In genomic region chr3:18738393-18739097, GRCh38 we compare ENCODE assay signal across 22 cellular contexts.
DNase-seq lines count a peak whose midpoint lies in the region; ATAC-seq lines count a peak whose summit lies in the region.
"Had no signal": no experiment of that assay in that cellular context is flagged by ENCODE, and none has a peak within 500 bp of the region (broad histone marks: within the 10 kb centered on the region; RNA-seq: fewer than 3 reads in every experiment).

No MANE protein-coding gene starts in this region.

- peak; percentile 11 for ATAC-seq in activated CD4-positive, alpha-beta T cell treated with anti-CD3 and anti-CD28 coated beads for 36 hours
- no peak for ATAC-seq in naive thymus-derived CD8-positive, alpha-beta T cell
- ATAC-seq in GM21576 (IDR thresholded peaks at IDR 0.05; ENCODE audit: unreplicated experiment) (no peak), HG02798 (IDR thresholded peaks at IDR 0.05; ENCODE audit: poor library complexity, unreplicated experiment) (no peak)
- ATAC-seq: gastrocnemius medialis, psoas muscle, SK-N-SH treated with all-trans-retinoic acid at 6 μM for 48 hours had no signal

- peaks cover 82% of the 10 kb centered on the region for H3K4me1 Mint-ChIP-seq in activated CD4-positive, alpha-beta T cell treated with anti-CD3 and anti-CD28 coated beads for 36 hours
- peaks cover 63 to 77% (median 70%) of the 10 kb centered on the region in 3 donors for H3K4me1 Mint-ChIP-seq in CD8-positive, alpha-beta memory T cell
- peaks cover 80% of the 10 kb centered on the region for H3K4me1 Mint-ChIP-seq in activated T-helper 1 cell treated with anti-CD3 and anti-CD28 coated beads, Interleukin-12 subunit alpha, Interleukin-12 subunit beta, Interleukin-2, Interleukin-4 antibody, amounts not matched to agents 30 ng/mL and 10 ng/mL and 1 ng/mL, durations not matched to agents 14 hours and 24 hours and 36 hours (ENCODE audit: low read depth)
- peaks cover 32 to 75% (median 71%) of the 10 kb centered on the region in 4 donors for H3K4me1 Mint-ChIP-seq in naive thymus-derived CD8-positive, alpha-beta T cell
- H3K4me1 Mint-ChIP-seq: brain had no signal

- CTCF ChIA-PET in activated CD4-positive, alpha-beta T cell treated with anti-CD3 and anti-CD28 coated beads for 36 hours (lab: Charles Lee), result interaction anchor here (0.6 to 5.9 kb wide), 8 partner anchors 13 to 97 kb away, joined by 3 to 53 read pairs (median 6); no protein-coding TSS in a partner anchor
- CTCF ChIA-PET in CD8-positive, alpha-beta memory T cell (lab: Charles Lee), result interaction anchor here (0.8 to 1.1 kb wide), 3 partner anchors 8 to 23 kb away, joined by 3 read pairs; no protein-coding TSS in a partner anchor

- intact Hi-C loops in activated CD4-positive, alpha-beta T cell treated with anti-CD3 and anti-CD28 coated beads for 36 hours (cut with DNase I, micrococcal nuclease), result loop anchor here (1.0 kb wide), 2 partner anchors 13 to 14 kb away; no protein-coding TSS in a partner anchor
- intact Hi-C loops in activated T-helper 1 cell treated with anti-CD3 and anti-CD28 coated beads, Interleukin-12 subunit alpha, Interleukin-12 subunit beta, Interleukin-2, Interleukin-4 antibody, amounts not matched to agents 30 ng/mL and 10 ng/mL and 1 ng/mL, durations not matched to agents 14 hours and 24 hours and 36 hours (cut with micrococcal nuclease), result loop anchor here (1.0 kb wide), 3 partner anchors 13 to 315 kb away; no protein-coding TSS in a partner anchor

- POLR2A ChIA-PET in activated CD4-positive, alpha-beta T cell treated with anti-CD3 and anti-CD28 coated beads for 36 hours (lab: Charles Lee), result interaction anchor here (0.6 to 4.4 kb wide), 17 partner anchors 9 to 599 kb away, joined by 3 to 66 read pairs (median 5); no protein-coding TSS in a partner anchor
- POLR2A ChIA-PET in CD8-positive, alpha-beta memory T cell (lab: Charles Lee), result no interaction called here
- POLR2A ChIA-PET in naive thymus-derived CD8-positive, alpha-beta T cell (lab: Charles Lee), result interaction anchor here (13.6 kb wide), 1 partner anchor 10 kb away, joined by 102 read pairs; no protein-coding TSS in a partner anchor

- H3K9me3 Mint-ChIP-seq in activated CD4-positive, alpha-beta T cell treated with anti-CD3 and anti-CD28 coated beads for 36 hours (ENCODE audit: low read depth), result peaks cover 5% of the 10 kb centered on the region
- H3K9me3 Mint-ChIP-seq in CD8-positive, alpha-beta memory T cell, result peaks cover 0 to 8% (median 0%) of the 10 kb centered on the region in 5 donors
- peaks cover 28% of the 10 kb centered on the region for H3K9me3 Mint-ChIP-seq in activated T-helper 1 cell treated with anti-CD3 and anti-CD28 coated beads, Interleukin-12 subunit alpha, Interleukin-12 subunit beta, Interleukin-2, Interleukin-4 antibody, amounts not matched to agents 30 ng/mL and 10 ng/mL and 1 ng/mL, durations not matched to agents 14 hours and 24 hours and 36 hours
- peaks cover 0 to 12% (median 0%) of the 10 kb centered on the region in 9 donors for H3K9me3 Mint-ChIP-seq in naive thymus-derived CD8-positive, alpha-beta T cell
- H3K9me3 Mint-ChIP-seq: brain had no signal

- peaks cover 44% of the 10 kb centered on the region for H3K36me3 Mint-ChIP-seq in activated CD4-positive, alpha-beta T cell treated with anti-CD3 and anti-CD28 coated beads for 36 hours (ENCODE audit: low read depth)
- peaks cover 0 to 27% (median 2%) of the 10 kb centered on the region in 3 donors for H3K36me3 Mint-ChIP-seq in CD8-positive, alpha-beta memory T cell
- peaks cover 14% of the 10 kb centered on the region for H3K36me3 Mint-ChIP-seq in activated T-helper 1 cell treated with anti-CD3 and anti-CD28 coated beads, Interleukin-12 subunit alpha, Interleukin-12 subunit beta, Interleukin-2, Interleukin-4 antibody, amounts not matched to agents 30 ng/mL and 10 ng/mL and 1 ng/mL, durations not matched to agents 14 hours and 24 hours and 36 hours (ENCODE audit: low read depth)
- H3K36me3 Mint-ChIP-seq in naive thymus-derived CD8-positive, alpha-beta T cell, result peaks cover 0 to 10% (median 0%) of the 10 kb centered on the region in 3 donors
- H3K36me3 Mint-ChIP-seq: brain had no signal

- no peaks in the 10 kb centered on the region for H3K36me3 ChIP-seq in CD8-positive, alpha-beta memory T cell (ENCODE audit: insufficient read depth, low read length)
- H3K36me3 ChIP-seq: esophagus muscularis mucosa, gastrocnemius medialis, tibial artery had no signal

- DNase-seq in activated CD4-positive, alpha-beta T cell treated with anti-CD3 and anti-CD28 coated beads for 36 hours, result no peak
- DNase-seq in activated CD4-positive, alpha-beta T cell treated with anti-CD3 and anti-CD28 coated beads, Interleukin-2, amount 50 U/mL, for 48 hours, result no peak
- DNase-seq in CD8-positive, alpha-beta memory T cell, result no peak
- no peak for DNase-seq in activated T-helper 1 cell treated with anti-CD3 and anti-CD28 coated beads, Interleukin-12 subunit alpha, Interleukin-12 subunit beta, Interleukin-2, Interleukin-4 antibody, amounts not matched to agents 30 ng/mL and 10 ng/mL and 1 ng/mL, durations not matched to agents 14 hours and 24 hours and 36 hours (ENCODE audit: low spot score)
- no peak for DNase-seq in naive thymus-derived CD8-positive, alpha-beta T cell
- no peak for DNase-seq in C1 segment of cervical spinal cord (lab: John Stamatoyannopoulos, UW)
- DNase-seq: activated CD8-positive, alpha-beta memory T cell treated with anti-CD3 and anti-CD28 coated beads, Interleukin-2, amount 50 U/mL, for 48 hours; Caco-2; DND-41; gastrocnemius medialis; islet precursor cell; NCI-H1694; psoas muscle; stimulated activated naive CD4-positive, alpha-beta T cell treated with Interleukin-2 at 50 U/mL for 16 hours; T1000; tibial artery had no signal

- H3K4me1 ChIP-seq in CD8-positive, alpha-beta memory T cell (ENCODE audit: insufficient read depth, low read length), result peaks cover 45% of the 10 kb centered on the region
- H3K4me1 ChIP-seq: Caco-2, esophagus muscularis mucosa, gastrocnemius medialis, psoas muscle, tibial artery had no signal

- no peak overlapping the region for H3K4me3 ChIP-seq in CD8-positive, alpha-beta memory T cell (ENCODE audit: low read length)
- H3K4me3 ChIP-seq: esophagus muscularis mucosa, gastrocnemius medialis, psoas muscle, tibial artery had no signal

- H3K27ac ChIP-seq in CD8-positive, alpha-beta memory T cell (ENCODE audit: low read depth, low read length), result no peak overlapping the region
- H3K27ac ChIP-seq: 22Rv1, esophagus muscularis mucosa, gastrocnemius medialis, psoas muscle, tibial artery had no signal

- peak overlapping the region; percentile 94 for H3K27ac Mint-ChIP-seq in activated CD4-positive, alpha-beta T cell treated with anti-CD3 and anti-CD28 coated beads for 36 hours
- peak overlapping the region in 7 of 8 donors; percentile 9 to 91 (median 52) for H3K27ac Mint-ChIP-seq in CD8-positive, alpha-beta memory T cell
- peak overlapping the region; percentile 90 for H3K27ac Mint-ChIP-seq in activated T-helper 1 cell treated with anti-CD3 and anti-CD28 coated beads, Interleukin-12 subunit alpha, Interleukin-12 subunit beta, Interleukin-2, Interleukin-4 antibody, amounts not matched to agents 30 ng/mL and 10 ng/mL and 1 ng/mL, durations not matched to agents 14 hours and 24 hours and 36 hours
- H3K27ac Mint-ChIP-seq in naive thymus-derived CD8-positive, alpha-beta T cell, result peak overlapping the region in 7 of 10 donors; percentile 8 to 97 (median 75)
- H3K27ac Mint-ChIP-seq: brain had no signal

- H3K9me3 ChIP-seq in CD8-positive, alpha-beta memory T cell (ENCODE audit: low read length), result no peaks in the 10 kb centered on the region
- H3K9me3 ChIP-seq: Caco-2, esophagus muscularis mucosa, gastrocnemius medialis, psoas muscle, tibial artery had no signal

- no peaks in the 10 kb centered on the region for H3K27me3 ChIP-seq in CD8-positive, alpha-beta memory T cell (ENCODE audit: insufficient read depth, low read length, poor library complexity, severe bottlenecking)
- H3K27me3 ChIP-seq: esophagus muscularis mucosa, gastrocnemius medialis, tibial artery had no signal

- H3K27me3 Mint-ChIP-seq in activated CD4-positive, alpha-beta T cell treated with anti-CD3 and anti-CD28 coated beads for 36 hours, result no peaks in the 10 kb centered on the region
- H3K27me3 Mint-ChIP-seq in CD8-positive, alpha-beta memory T cell, result no peaks in the 10 kb centered on the region
- no peaks in the 10 kb centered on the region for H3K27me3 Mint-ChIP-seq in activated T-helper 1 cell treated with anti-CD3 and anti-CD28 coated beads, Interleukin-12 subunit alpha, Interleukin-12 subunit beta, Interleukin-2, Interleukin-4 antibody, amounts not matched to agents 30 ng/mL and 10 ng/mL and 1 ng/mL, durations not matched to agents 14 hours and 24 hours and 36 hours (ENCODE audit: insufficient read depth)
- H3K27me3 Mint-ChIP-seq in naive thymus-derived CD8-positive, alpha-beta T cell, result no peaks in the 10 kb centered on the region
- H3K27me3 Mint-ChIP-seq: brain had no signal

- H3K4me3 Mint-ChIP-seq in activated CD4-positive, alpha-beta T cell treated with anti-CD3 and anti-CD28 coated beads for 36 hours, result peak overlapping the region; percentile 6
- peak overlapping the region in 2 of 7 donors; percentile 12 to 39 for H3K4me3 Mint-ChIP-seq in CD8-positive, alpha-beta memory T cell
- H3K4me3 Mint-ChIP-seq in activated T-helper 1 cell treated with anti-CD3 and anti-CD28 coated beads, Interleukin-12 subunit alpha, Interleukin-12 subunit beta, Interleukin-2, Interleukin-4 antibody, amounts not matched to agents 30 ng/mL and 10 ng/mL and 1 ng/mL, durations not matched to agents 14 hours and 24 hours and 36 hours, result peak overlapping the region; percentile 40
- H3K4me3 Mint-ChIP-seq in naive thymus-derived CD8-positive, alpha-beta T cell, result peak overlapping the region in 2 of 10 donors; percentile 6 to 10
- H3K4me3 Mint-ChIP-seq: brain had no signal
